8 cellular contexts compared by ENCODE assay signal in genomic region chr1:36322786-36323635, GRCh38. TPM values are rescaled to one million over a fixed set of nuclear protein-coding genes. Genes with fewer than 3 reads are reported as not detected.
DNase-seq lines count a peak whose midpoint lies in the region; ATAC-seq and TF ChIP-seq lines count a peak whose summit lies in the region.

No MANE protein-coding gene starts in this region.

- peaks cover 15% of the 10 kb centered on the region for H3K36me3 Mint-ChIP-seq in endothelial cell (ENCODE audit: low read depth, unreplicated experiment)

- H3K27ac Mint-ChIP-seq in endothelial cell (ENCODE audit: unreplicated experiment): peak overlapping the region; percentile 75

- H3K27me3 Mint-ChIP-seq in endothelial cell (ENCODE audit: unreplicated experiment): peaks cover 12% of the 10 kb centered on the region

- peaks cover 16% of the 10 kb centered on the region for H3K4me1 Mint-ChIP-seq in endothelial cell (ENCODE audit: unreplicated experiment)

- ATAC-seq in mucosa of descending colon: peak; percentile 26
- ATAC-seq in upper lobe of right lung: peak; percentile 10
- ATAC-seq in HG02870 (IDR thresholded peaks at IDR 0.05; ENCODE audit: unreplicated experiment): no peak

- H3K4me1 ChIP-seq in mucosa of descending colon (ENCODE audit: low read depth): peaks cover 20% of the 10 kb centered on the region
- H3K4me1 ChIP-seq in upper lobe of right lung: peaks cover 31% of the 10 kb centered on the region

- H3K27ac ChIP-seq in VCaP: peak overlapping the region; percentile 70
- peak overlapping the region; percentile 75 for H3K27ac ChIP-seq in upper lobe of right lung

- intact Hi-C loops in mucosa of descending colon (cut with DNase I, micrococcal nuclease) (no loop called here), upper lobe of right lung (cut with DNase I) (no loop called here)

- peak overlapping the region; percentile 86 for H3K4me3 Mint-ChIP-seq in endothelial cell (ENCODE audit: unreplicated experiment)

- no peaks in the 10 kb centered on the region for H3K36me3 ChIP-seq in mucosa of descending colon (ENCODE audit: low read depth)
- H3K36me3 ChIP-seq in upper lobe of right lung: no peaks in the 10 kb centered on the region

- H3K9me3 ChIP-seq in mucosa of descending colon (no peaks in the 10 kb centered on the region), upper lobe of right lung (no peaks in the 10 kb centered on the region)

- peak overlapping the region; percentile 76 for H3K4me3 ChIP-seq in HFF-Myc (replicated peaks; ENCODE audit: low read depth, low read length)
- H3K4me3 ChIP-seq in mucosa of descending colon: peak overlapping the region; percentile 36
- H3K4me3 ChIP-seq in upper lobe of right lung: peak overlapping the region; percentile 78

- DNase-seq in CD1c-positive myeloid dendritic cell (ENCODE audit: extremely low spot score): peak; percentile 45
- no peak for DNase-seq in HFF-Myc (ENCODE audit: extremely low read depth, low read depth)
- peak; percentile 55 for DNase-seq in endothelial cell (ENCODE audit: low spot score)
- peak; percentile 34 to 75 (median 61) for DNase-seq in mucosa of descending colon
- DNase-seq in upper lobe of right lung: no peak
- no peak for DNase-seq in GF-D8 (lab: John Stamatoyannopoulos, UW)

- no peak for TF ChIP-seq CTCF in HFF-Myc (IDR thresholded peaks at IDR 0.05; ENCODE audit: low read depth, low read length, missing control alignments)
- TF ChIP-seq CTCF in VCaP (conservative IDR thresholded peaks at IDR 0.05): no peak
- no peak for TF ChIP-seq CTCF in endothelial cell (IDR thresholded peaks at IDR 0.05; ENCODE audit: unreplicated experiment)
- TF ChIP-seq CTCF in mucosa of descending colon (IDR thresholded peaks at IDR 0.05): no peak
- no peak for TF ChIP-seq CTCF in upper lobe of right lung (IDR thresholded peaks at IDR 0.05)

- H3K9me3 Mint-ChIP-seq in endothelial cell (ENCODE audit: unreplicated experiment): no peaks in the 10 kb centered on the region

- no peaks in the 10 kb centered on the region for H3K27me3 ChIP-seq in upper lobe of right lung

RNA-seq across cellular contexts. Expression of gene EVA1B, which starts 0.4 kb away (rescaled TPM):
- 87.9 TPM for total RNA-seq in endothelial cell (ENCODE audit: unreplicated experiment)
- total RNA-seq in mucosa of descending colon: 10 to 100 TPM in 1 of 3 donors, 1 to 10 TPM in 2; 1.5 to 17.6 (median 8.2) TPM
- 27.2 TPM for total RNA-seq in upper lobe of right lung

RNA-seq across cellular contexts. Expression of gene SH3D21, which starts 16.8 kb away (rescaled TPM):
- total RNA-seq in endothelial cell (ENCODE audit: unreplicated experiment) (4.8 TPM), mucosa of descending colon (10 to 100 TPM; 12.3 to 18.0 (median 14.2) TPM), upper lobe of right lung (10.2 TPM)

Comparison
In these comparisons a context has a peak if more than half of its experiments do, and no peak if none do; other contexts are left out.
1. DNase-seq: peak in CD1c-positive myeloid dendritic cell (single experiment), endothelial cell (single experiment) and mucosa of descending colon (3 of 3); none in HFF-Myc (single experiment), upper lobe of right lung (single experiment) and GF-D8 (single experiment).
2. Peak in every context shown above with its lines, with median percentiles within 50 percentile points of each other: H3K4me3 ChIP-seq.